Comparison of ENCODE assay signal across 11 cellular contexts in genomic region chr2:204049635-204050034, GRCh38.
DNase-seq lines count a peak whose midpoint lies in the region; ATAC-seq and TF ChIP-seq lines count a peak whose summit lies in the region.
"Had no signal": no experiment of that assay in that cellular context is flagged by ENCODE, and none has a peak within 500 bp of the region (broad histone marks: within the 10 kb centered on the region; RNA-seq: fewer than 3 reads in every experiment).

No MANE protein-coding gene starts in this region.

- H2BK12ac ChIP-seq in H9 (ENCODE audit: insufficient read length, low read depth, low read length) = no peak overlapping the region

- ATAC-seq in activated T-cell treated with anti-CD3 and anti-CD28 coated beads, Interleukin-2, amount 50 U/mL, for 72 hours (replicated peaks in 1 of 2) = peak; percentile 66 to 87
- ATAC-seq in GM21576 (IDR thresholded peaks at IDR 0.05; ENCODE audit: unreplicated experiment) (peak; percentile 81), HG03135 (IDR thresholded peaks at IDR 0.05; ENCODE audit: unreplicated experiment) (peak; percentile 75)
- ATAC-seq in stimulated activated naive CD8-positive, alpha-beta T cell treated with anti-CD3 and anti-CD28 coated beads, Interleukin-15, Interleukin-2, amounts not matched to agents 100 U/mL and 50 U/mL, for 24 hours = peak; percentile 81

- no peak for TF ChIP-seq EP300 in suprapubic skin (IDR thresholded peaks at IDR 0.05)

- H3K79me2 ChIP-seq in H9 (ENCODE audit: insufficient read depth, low read length) = no peaks in the 10 kb centered on the region; the same call in 1 of the 2 replicates

- no peak overlapping the region for H2AFZ ChIP-seq in H9 (ENCODE audit: low read length)

- no peak overlapping the region for H3K14ac ChIP-seq in H9 (ENCODE audit: insufficient read depth, low read length)

- H3K4ac ChIP-seq in H9 (ENCODE audit: low read depth, low read length) = no peak overlapping the region

- H3K4me2 ChIP-seq in H9 (ENCODE audit: insufficient read depth, insufficient read length, low read length) = no peak overlapping the region

- H3K23ac ChIP-seq in H9 (ENCODE audit: insufficient read length, low read depth, low read length) = no peak overlapping the region

- TF ChIP-seq CTCF in H9 (conservative IDR thresholded peaks at IDR 0.05) (no peak), suprapubic skin (IDR thresholded peaks at IDR 0.05) (no peak)

- H4K5ac ChIP-seq in H9 (ENCODE audit: insufficient read length, low read depth, low read length) = no peak overlapping the region

- no peak overlapping the region for H3K56ac ChIP-seq in H9 (ENCODE audit: insufficient read length, low read depth, low read length)

- H3K36me3 Mint-ChIP-seq in activated T-cell treated with anti-CD3 and anti-CD28 coated beads, Interleukin-2, amount 50 U/mL, for 72 hours (ENCODE audit: insufficient read depth in 2 of 2) = no peaks in the 10 kb centered on the region
- H3K36me3 Mint-ChIP-seq in H9 (ENCODE audit: insufficient read depth in 1 of 3, low read depth in 3 of 3) = no peaks in the 10 kb centered on the region
- H3K36me3 Mint-ChIP-seq: brain had no signal

- no peak overlapping the region for H3K18ac ChIP-seq in H9 (ENCODE audit: insufficient read length, low read depth, low read length)

- H3K27me3 ChIP-seq in H9 (ENCODE audit: insufficient read depth, low read length) = no peaks in the 10 kb centered on the region
- H3K27me3 ChIP-seq in suprapubic skin = no peaks in the 10 kb centered on the region

- no peaks in the 10 kb centered on the region for H3K27me3 Mint-ChIP-seq in activated T-cell treated with anti-CD3 and anti-CD28 coated beads, Interleukin-2, amount 50 U/mL, for 72 hours (ENCODE audit: low read depth)
- peaks cover 2% of the 10 kb centered on the region; the same call in 1 of the 2 replicates for H3K27me3 Mint-ChIP-seq in H9 (ENCODE audit: low read depth)

- no peaks in the 10 kb centered on the region for H3K79me1 ChIP-seq in H9 (ENCODE audit: insufficient read depth, low read depth, low read length, poor library complexity, severe bottlenecking)

- H3K23me2 ChIP-seq in H9 (ENCODE audit: insufficient read length, low read depth, low read length, poor library complexity, severe bottlenecking) = no peaks in the 10 kb centered on the region

- no peaks in the 10 kb centered on the region for H3K36me3 ChIP-seq in suprapubic skin

- no peak overlapping the region for H3K4me3 ChIP-seq in suprapubic skin

- no peak overlapping the region for H3K27ac ChIP-seq in H9 (ENCODE audit: insufficient read length, low read depth, low read length)
- no peak overlapping the region for H3K27ac ChIP-seq in suprapubic skin

- no peak overlapping the region for H2BK5ac ChIP-seq in H9 (ENCODE audit: insufficient read length, low read length)

- no peaks in the 10 kb centered on the region for H4K20me1 ChIP-seq in H9 (ENCODE audit: control insufficient read depth, insufficient read depth, insufficient read length)

- no peak overlapping the region for H2AK5ac ChIP-seq in H9 (ENCODE audit: insufficient read length, low read length)

- no peaks in the 10 kb centered on the region for H3K4me1 ChIP-seq in H9 (ENCODE audit: insufficient read depth, low read length)
- H3K4me1 ChIP-seq in suprapubic skin = no peaks in the 10 kb centered on the region

- no peak overlapping the region for H2BK20ac ChIP-seq in H9 (ENCODE audit: low read depth, low read length, poor library complexity, severe bottlenecking)

- H3K4me1 Mint-ChIP-seq in activated T-cell treated with anti-CD3 and anti-CD28 coated beads, Interleukin-2, amount 50 U/mL, for 72 hours (ENCODE audit: low read depth) = peaks cover 42% of the 10 kb centered on the region
- H3K4me1 Mint-ChIP-seq in H9 = peaks cover 5 to 6% of the 10 kb centered on the region in 2 experiments

- no peaks in the 10 kb centered on the region for H3K9me3 ChIP-seq in H9 (ENCODE audit: control insufficient read depth, low read depth, low read length)
- no peaks in the 10 kb centered on the region for H3K9me3 ChIP-seq in suprapubic skin

- H3T11ph ChIP-seq in H9 (ENCODE audit: low read length) = no peak overlapping the region

- no peak overlapping the region for H3K9ac ChIP-seq in H9 (ENCODE audit: extremely low read depth, insufficient read length, low read length)

- H2BK15ac ChIP-seq in H9 (ENCODE audit: low read depth, low read length) = no peak overlapping the region

- no peaks in the 10 kb centered on the region for H3K9me3 Mint-ChIP-seq in activated T-cell treated with anti-CD3 and anti-CD28 coated beads, Interleukin-2, amount 50 U/mL, for 72 hours
- no peaks in the 10 kb centered on the region for H3K9me3 Mint-ChIP-seq in H9

- no peak overlapping the region for H3K27ac Mint-ChIP-seq in activated T-cell treated with anti-CD3 and anti-CD28 coated beads, Interleukin-2, amount 50 U/mL, for 72 hours
- H3K27ac Mint-ChIP-seq in H9 = no peak overlapping the region
- H3K27ac Mint-ChIP-seq: brain had no signal

- H3K4me3 Mint-ChIP-seq in activated T-cell treated with anti-CD3 and anti-CD28 coated beads, Interleukin-2, amount 50 U/mL, for 72 hours = no peak overlapping the region
- no peak overlapping the region for H3K4me3 Mint-ChIP-seq in H9
- H3K4me3 Mint-ChIP-seq: brain had no signal

- no peak for DNase-seq in activated T-cell treated with anti-CD3 and anti-CD28 coated beads, Interleukin-2, amount 50 U/mL, for 72 hours
- DNase-seq in activated T-cell treated with anti-CD3 and anti-CD28 coated beads for 4 hours (no peak), activated gamma-delta T cell treated with Interleukin-2 at 50 U/mL for 16 hours (no peak), H9 (no peak), suprapubic skin (ENCODE audit: low spot score in 2 of 2) (no peak)
- DNase-seq in stimulated activated naive CD8-positive, alpha-beta T cell treated with anti-CD3 and anti-CD28 coated beads, Interleukin-15, Interleukin-2, amounts not matched to agents 100 U/mL and 50 U/mL, for 24 hours = no peak
- DNase-seq: activated CD8-positive, alpha-beta memory T cell treated with anti-CD3 and anti-CD28 coated beads, Interleukin-2, amount 50 U/mL, for 48 hours; NCI-H526 treated with DMSO at 0.1 percent for 48 hours had no signal

- H4K91ac ChIP-seq in H9 (ENCODE audit: insufficient read length, low read depth, low read length) = no peak overlapping the region

- H2BK120ac ChIP-seq in H9 (ENCODE audit: low read depth, low read length, poor library complexity, severe bottlenecking) = no peak overlapping the region

- H4K8ac ChIP-seq in H9 (replicated peaks; ENCODE audit: insufficient read length, low read depth, low read length) = no peak overlapping the region

- TF ChIP-seq POLR2A in suprapubic skin (IDR thresholded peaks at IDR 0.05) = no peak
